Comparison of ENCODE assay signal across 20 cellular contexts in the genomic region with DNA sequence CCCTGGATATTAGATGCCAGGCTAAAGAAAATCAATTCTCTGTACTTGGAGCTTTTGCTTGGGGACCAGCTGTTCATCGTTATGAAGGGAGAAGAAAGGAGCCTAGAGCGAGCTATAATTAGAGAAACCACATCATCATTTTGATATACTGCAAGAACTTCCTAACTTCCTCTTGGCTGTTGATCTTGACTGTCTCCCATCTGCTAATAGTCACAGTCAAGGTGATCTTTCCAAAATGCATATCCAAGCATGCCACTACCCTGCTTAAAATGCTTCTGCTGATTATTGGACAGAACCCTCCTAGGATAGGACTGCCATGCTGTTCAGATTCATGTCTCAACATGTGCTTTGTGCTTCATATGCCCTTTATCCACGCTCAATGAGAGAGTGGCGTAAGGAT.
A peak's percentile ranks its signal among the peaks of the same experiment; 100 is the strongest.
DNase-seq lines count a peak whose midpoint lies in the region; ATAC-seq and TF ChIP-seq lines count a peak whose summit lies in the region.
"Had no signal": no experiment of that assay in that cellular context is flagged by ENCODE, and none has a peak within 500 bp of the region (broad histone marks: within the 10 kb centered on the region; RNA-seq: fewer than 3 reads in every experiment).

No MANE protein-coding gene starts in this region.

- no peaks in the 10 kb centered on the region for H3K27me3 ChIP-seq in BLaER1
- H3K27me3 ChIP-seq: body of pancreas, spleen, transverse colon had no signal

- peak overlapping the region; percentile 62; the same call in 1 of the 2 replicates for H3K27ac ChIP-seq in BLaER1
- H3K27ac ChIP-seq: body of pancreas, spleen, transverse colon, VCaP had no signal

- ATAC-seq in GM18517 (IDR thresholded peaks at IDR 0.05; ENCODE audit: unreplicated experiment) (no peak), HG02571 (IDR thresholded peaks at IDR 0.05; ENCODE audit: unreplicated experiment) (no peak), SK-N-SH treated with all-trans-retinoic acid at 6 μM for 48 hours (no peak)
- ATAC-seq: body of pancreas; effector memory CD8-positive, alpha-beta T cell; stimulated activated naive CD8-positive, alpha-beta T cell treated with anti-CD3 and anti-CD28 coated beads, Interleukin-15, amount 100 ng/mL, for 72 hours had no signal

- H3K9ac ChIP-seq in BLaER1: no peak overlapping the region

- no peaks in the 10 kb centered on the region for H3K36me3 ChIP-seq in BLaER1
- H3K36me3 ChIP-seq: spleen, transverse colon had no signal

- DNase-seq in DMS 273 treated with DMSO at 0.1 percent for 48 hours (lab: John Stamatoyannopoulos, UW): peak; percentile 18
- peak; percentile 33 for DNase-seq in NCI-H2171 (lab: John Stamatoyannopoulos, UW)
- DNase-seq in epidermal melanocyte (ENCODE audit: insufficient read length, low spot score): peak; percentile 21
- DNase-seq: activated CD4-positive, alpha-beta T cell treated with anti-CD3 and anti-CD28 coated beads, Interleukin-2, amount 10 ng/mL, durations not matched to agents 7 days and 5 days; activated naive CD8-positive, alpha-beta T cell treated with anti-CD3 and anti-CD28 coated beads, Interleukin-2, amount 10 ng/mL, durations not matched to agents 7 days and 5 days; body of pancreas; effector memory CD8-positive, alpha-beta T cell; HCEC 1CT; NCI-H1930; NCI-H510A; NK-92 treated with Interleukin-12 subunit alpha and Interleukin-12 subunit beta, amount 100 ng/mL, for 24 hours; spleen; stimulated activated CD4-positive, alpha-beta T cell treated with anti-CD3 and anti-CD28 coated beads, Interleukin-4, amount 100 ng/mL, for 4 hours; stimulated activated naive CD8-positive, alpha-beta T cell treated with anti-CD3 and anti-CD28 coated beads, Interleukin-15, amount 100 ng/mL, for 72 hours; transverse colon had no signal

- no peak overlapping the region for H3K4me3 ChIP-seq in BLaER1
- H3K4me3 ChIP-seq: body of pancreas, spleen, transverse colon had no signal

- H3K4me1 ChIP-seq in BLaER1: peaks cover 28% of the 10 kb centered on the region
- H3K4me1 ChIP-seq: body of pancreas, spleen, transverse colon had no signal

- H3K9me3 ChIP-seq in BLaER1: peaks cover 11% of the 10 kb centered on the region
- H3K9me3 ChIP-seq: body of pancreas, spleen, transverse colon had no signal

- H4K20me1 ChIP-seq in BLaER1: no peaks in the 10 kb centered on the region

- H3K4me2 ChIP-seq in BLaER1: peak overlapping the region; percentile 70

TF ChIP-seq in SK-N-SH treated with all-trans-retinoic acid at 6 μM for 48 hours, 23 proteins besides CTCF, POLR2A, EP300 and RAD21:
- TF ChIP-seq ARNTL (CRISPR knock-in tag; IDR thresholded peaks at IDR 0.05; ENCODE audit: borderline replicate concordance, low read depth): no peak
- no peak for TF ChIP-seq TCF4 (CRISPR knock-in tag; IDR thresholded peaks at IDR 0.05; ENCODE audit: borderline replicate concordance)
- TF ChIP-seq GLIS3 (CRISPR knock-in tag; IDR thresholded peaks at IDR 0.05): no peak
- TF ChIP-seq ZNF8 (CRISPR knock-in tag; IDR thresholded peaks at IDR 0.05): no peak
- no peak for TF ChIP-seq ESRRG (CRISPR knock-in tag; IDR thresholded peaks at IDR 0.05)
- no peak for TF ChIP-seq ZNF565 (CRISPR knock-in tag; conservative IDR thresholded peaks at IDR 0.05; ENCODE audit: low read depth)
- TF ChIP-seq ZFP30 (CRISPR knock-in tag; IDR thresholded peaks at IDR 0.05): no peak
- no peak for TF ChIP-seq ZFP3 (CRISPR knock-in tag; IDR thresholded peaks at IDR 0.05)
- no peak for TF ChIP-seq SNAI2 (CRISPR knock-in tag; IDR thresholded peaks at IDR 0.05)
- no peak for TF ChIP-seq ISL1 (CRISPR knock-in tag; IDR thresholded peaks at IDR 0.05)
- TF ChIP-seq ZNF70 (CRISPR knock-in tag; IDR thresholded peaks at IDR 0.05): no peak
- TF ChIP-seq TSHZ2 (CRISPR knock-in tag; IDR thresholded peaks at IDR 0.05): no peak
- no peak for TF ChIP-seq RARB (CRISPR knock-in tag; IDR thresholded peaks at IDR 0.05)
- TF ChIP-seq CSRNP3 (CRISPR knock-in tag; IDR thresholded peaks at IDR 0.05): no peak
- no peak for TF ChIP-seq ZC3H10 (CRISPR knock-in tag; IDR thresholded peaks at IDR 0.05)
- no peak for TF ChIP-seq POU6F1 (CRISPR knock-in tag; IDR thresholded peaks at IDR 0.05; ENCODE audit: borderline replicate concordance, low read depth)
- no peak for TF ChIP-seq OSR1 (CRISPR knock-in tag; IDR thresholded peaks at IDR 0.05)
- TF ChIP-seq, protein P1, sequence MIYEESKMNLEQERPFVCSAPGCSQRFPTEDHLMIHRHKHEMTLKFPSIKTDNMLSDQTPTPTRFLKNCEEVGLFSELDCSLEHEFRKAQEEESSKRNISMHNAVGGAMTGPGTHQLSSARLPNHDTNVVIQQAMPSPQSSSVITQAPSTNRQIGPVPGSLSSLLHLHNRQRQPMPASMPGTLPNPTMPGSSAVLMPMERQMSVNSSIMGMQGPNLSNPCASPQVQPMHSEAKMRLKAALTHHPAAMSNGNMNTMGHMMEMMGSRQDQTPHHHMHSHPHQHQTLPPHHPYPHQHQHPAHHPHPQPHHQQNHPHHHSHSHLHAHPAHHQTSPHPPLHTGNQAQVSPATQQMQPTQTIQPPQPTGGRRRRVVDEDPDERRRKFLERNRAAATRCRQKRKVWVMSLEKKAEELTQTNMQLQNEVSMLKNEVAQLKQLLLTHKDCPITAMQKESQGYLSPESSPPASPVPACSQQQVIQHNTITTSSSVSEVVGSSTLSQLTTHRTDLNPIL (CRISPR knock-in tag; IDR thresholded peaks at IDR 0.05; ENCODE audit: low read depth): no peak
- TF ChIP-seq PPARA (CRISPR knock-in tag; IDR thresholded peaks at IDR 0.05; ENCODE audit: borderline replicate concordance): no peak
- no peak for TF ChIP-seq TOX (CRISPR knock-in tag; IDR thresholded peaks at IDR 0.05; ENCODE audit: borderline replicate concordance)
